In genomic region chr2:241827394-241827793, GRCh38 we compare ENCODE assay signal across 2 cellular contexts.
TF ChIP-seq lines count a peak whose summit lies in the region.

No MANE protein-coding gene starts in this region.

TF ChIP-seq in HEK293, 187 proteins besides CTCF, POLR2A, EP300 and RAD21:
- no peak for TF ChIP-seq ZNF510 (tag by site-specific recombination; IDR thresholded peaks at IDR 0.05; ENCODE audit: insufficient replicate concordance)
- peak; percentile 88 for TF ChIP-seq SETDB1 (IDR thresholded peaks at IDR 0.05; ENCODE audit: insufficient read length, low read length)
- no peak for TF ChIP-seq ZNF184 (tag by site-specific recombination; IDR thresholded peaks at IDR 0.05)
- no peak for TF ChIP-seq ZNF138 (tag by site-specific recombination; IDR thresholded peaks at IDR 0.05; ENCODE audit: borderline replicate concordance)

TF ChIP-seq in K562, 482 proteins besides CTCF, POLR2A, EP300 and RAD21:
- no peak for TF ChIP-seq HNRNPK (IDR thresholded peaks at IDR 0.05; ENCODE audit: low read depth, low read length, poor library complexity, severe bottlenecking)
- no peak for TF ChIP-seq PCBP2 (IDR thresholded peaks at IDR 0.05; ENCODE audit: low read depth, low read length, poor library complexity, severe bottlenecking)
- TF ChIP-seq ZFP30 (CRISPR knock-in tag; IDR thresholded peaks at IDR 0.05; ENCODE audit: borderline replicate concordance): no peak
- TF ChIP-seq ARID1B (IDR thresholded peaks at IDR 0.05): no peak
- no peak for TF ChIP-seq ARID3B (CRISPR knock-in tag; IDR thresholded peaks at IDR 0.05; ENCODE audit: borderline replicate concordance)
- peak in 1 of 2 experiments; percentile 93; a peak in 2 of 3 replicates for TF ChIP-seq CBX3 (IDR thresholded peaks at IDR 0.05; ENCODE audit: borderline replicate concordance in 1 of 2, low read length in 2 of 2)
- no peak for TF ChIP-seq ETS2 (tag; IDR thresholded peaks at IDR 0.05; ENCODE audit: borderline replicate concordance, poor library complexity, severe bottlenecking)
- TF ChIP-seq ZNF280A (IDR thresholded peaks at IDR 0.05; ENCODE audit: low read depth, partially characterized antibody): peak; percentile 59
- no peak for TF ChIP-seq GTF2F1 (IDR thresholded peaks at IDR 0.05; ENCODE audit: low read depth, low read length)
- TF ChIP-seq MXI1 (IDR thresholded peaks at IDR 0.05; ENCODE audit: low read depth, low read length): no peak
- TF ChIP-seq TRIM28 (IDR thresholded peaks at IDR 0.05): peak; percentile 85
- no peak for TF ChIP-seq IRF1 (CRISPR knock-in tag; IDR thresholded peaks at IDR 0.05; ENCODE audit: borderline replicate concordance)
- TF ChIP-seq NUFIP1 (IDR thresholded peaks at IDR 0.05; ENCODE audit: partially characterized antibody): no peak
- TF ChIP-seq DDX20 (tag; IDR thresholded peaks at IDR 0.05; ENCODE audit: low read depth): no peak
- no peak for TF ChIP-seq FOXM1 (IDR thresholded peaks at IDR 0.05; ENCODE audit: low read depth)
- no peak for TF ChIP-seq FOXM1 (CRISPR knock-in tag; IDR thresholded peaks at IDR 0.05; ENCODE audit: low read depth)
- no peak for TF ChIP-seq DNMT1 (IDR thresholded peaks at IDR 0.05)
- no peak for TF ChIP-seq ZBTB33 (CRISPR knock-in tag; IDR thresholded peaks at IDR 0.05)
- no peak for TF ChIP-seq ZNF175 (CRISPR knock-in tag; IDR thresholded peaks at IDR 0.05; ENCODE audit: low read depth)
- TF ChIP-seq ZFP1 (CRISPR knock-in tag; IDR thresholded peaks at IDR 0.05): peak; percentile 75; the same call in 1 of the 2 replicates
- TF ChIP-seq ZNF655 (CRISPR knock-in tag; IDR thresholded peaks at IDR 0.05): no peak
- TF ChIP-seq ZNF583 (CRISPR knock-in tag; IDR thresholded peaks at IDR 0.05): no peak
